20 cellular contexts compared by ENCODE assay signal in genomic region chr10:70368774-70369482, GRCh38.
"Had no signal": no experiment of that assay in that cellular context is flagged by ENCODE, and none has a peak within 500 bp of the region (broad histone marks: within the 10 kb centered on the region; RNA-seq: fewer than 3 reads in every experiment).

No MANE protein-coding gene starts in this region.

- H3K9me3 Mint-ChIP-seq: activated CD4-positive, alpha-beta memory T cell treated with anti-CD3 and anti-CD28 coated beads for 36 hours; activated naive CD8-positive, alpha-beta T cell treated with anti-CD3 and anti-CD28 coated beads for 36 hours; endodermal cell; memory B cell; neural crest cell had no signal

- H3K36me3 ChIP-seq: brain microvascular endothelial cell, pancreas, right atrium auricular region had no signal

- FAIRE-seq: pancreas had no signal

- H3K4me3 ChIP-seq: pancreas, right atrium auricular region had no signal

- H3K4me3 Mint-ChIP-seq: activated CD4-positive, alpha-beta memory T cell treated with anti-CD3 and anti-CD28 coated beads for 36 hours; activated naive CD8-positive, alpha-beta T cell treated with anti-CD3 and anti-CD28 coated beads for 36 hours; endodermal cell; memory B cell; neural crest cell had no signal

- H3K36me3 Mint-ChIP-seq: activated CD4-positive, alpha-beta memory T cell treated with anti-CD3 and anti-CD28 coated beads for 36 hours; memory B cell had no signal

- H3K27me3 ChIP-seq: brain microvascular endothelial cell, pancreas, right atrium auricular region had no signal

- H3K4me1 ChIP-seq: pancreas had no signal

- DNase-seq: activated CD4-positive, alpha-beta memory T cell treated with anti-CD3 and anti-CD28 coated beads for 36 hours; activated CD4-positive, alpha-beta T cell treated with anti-CD3 and anti-CD28 coated beads for 1 hour; activated gamma-delta T cell treated with Interleukin-2 at 50 U/mL for 16 hours; activated naive CD8-positive, alpha-beta T cell treated with anti-CD3 and anti-CD28 coated beads for 36 hours; activated T-cell treated with anti-CD3 and anti-CD28 coated beads, Interleukin-2, amount 50 U/mL, for 48 hours; brain microvascular endothelial cell; cerebellar nuclear complex; dermis blood vessel endothelial cell; endodermal cell; hypothalamus; left colon; stimulated activated CD4-positive, alpha-beta T cell treated with anti-CD3 and anti-CD28 coated beads, Interleukin-1b, Interleukin-23, amount 100 ng/mL, for 48 hours; stimulated activated naive CD4-positive, alpha-beta T cell; substantia nigra; SW 1271; trophoblast cell had no signal

- H3K27me3 Mint-ChIP-seq: activated CD4-positive, alpha-beta memory T cell treated with anti-CD3 and anti-CD28 coated beads for 36 hours; activated naive CD8-positive, alpha-beta T cell treated with anti-CD3 and anti-CD28 coated beads for 36 hours; memory B cell had no signal

- H3K9me3 ChIP-seq: pancreas, right atrium auricular region had no signal

- H3K27ac Mint-ChIP-seq: activated CD4-positive, alpha-beta memory T cell treated with anti-CD3 and anti-CD28 coated beads for 36 hours; activated naive CD8-positive, alpha-beta T cell treated with anti-CD3 and anti-CD28 coated beads for 36 hours; endodermal cell; memory B cell had no signal

- H3K27ac ChIP-seq: brain microvascular endothelial cell, pancreas, right atrium auricular region had no signal
